Comparison of ENCODE assay signal across 8 cellular contexts in the genomic region with DNA sequence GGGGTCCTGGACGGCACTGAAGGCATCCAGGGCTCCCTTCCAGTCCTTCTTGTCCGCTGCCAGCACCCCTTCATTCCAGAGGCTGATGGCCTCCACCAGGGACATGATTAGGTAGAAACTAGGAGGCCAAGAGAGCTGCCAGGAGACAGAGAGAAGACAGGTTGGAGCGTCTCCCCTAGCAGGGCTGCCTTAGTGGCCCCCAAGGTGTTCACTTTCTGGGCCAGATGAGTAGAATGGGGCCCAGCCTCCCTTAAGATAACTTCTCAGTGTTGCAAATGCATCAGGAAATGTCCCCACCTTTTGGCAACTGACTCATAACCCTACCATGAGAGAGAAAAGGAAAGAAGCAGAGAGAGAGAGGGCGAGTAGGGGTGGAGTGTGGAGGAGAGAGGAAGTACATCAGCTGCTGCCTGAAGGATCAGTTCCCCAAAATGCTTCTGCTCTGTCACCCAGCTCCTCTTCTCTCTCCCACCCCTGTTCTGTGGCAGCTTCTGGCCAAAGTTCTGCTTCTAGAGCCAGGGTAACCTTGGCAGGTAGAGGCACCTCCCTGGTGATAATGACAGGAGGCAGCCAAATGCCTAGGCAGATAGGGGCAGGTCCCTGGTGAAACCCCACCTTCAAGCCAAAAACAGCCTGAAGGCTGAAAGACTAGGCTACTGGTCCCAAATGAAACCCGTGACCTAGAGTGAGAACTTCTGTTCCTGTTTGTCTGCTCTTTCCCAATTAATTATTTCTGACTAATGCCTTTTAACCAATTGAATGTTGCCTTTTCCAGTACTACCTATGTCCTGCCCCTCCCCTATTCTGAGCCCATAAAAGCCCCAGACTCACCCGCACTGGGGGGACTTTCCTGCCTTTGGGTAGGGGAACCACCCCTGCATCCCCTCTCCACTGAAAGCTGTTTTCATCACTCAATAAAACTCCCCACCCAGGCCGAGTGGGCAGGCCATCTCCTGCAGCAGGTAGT. TPM values are rescaled to one million over a fixed set of nuclear protein-coding genes. Genes with fewer than 3 reads are reported as not detected.
A peak's percentile ranks its signal among the peaks of the same experiment; 100 is the strongest.
DNase-seq lines count a peak whose midpoint lies in the region; ATAC-seq and TF ChIP-seq lines count a peak whose summit lies in the region.

A gene with protein sequence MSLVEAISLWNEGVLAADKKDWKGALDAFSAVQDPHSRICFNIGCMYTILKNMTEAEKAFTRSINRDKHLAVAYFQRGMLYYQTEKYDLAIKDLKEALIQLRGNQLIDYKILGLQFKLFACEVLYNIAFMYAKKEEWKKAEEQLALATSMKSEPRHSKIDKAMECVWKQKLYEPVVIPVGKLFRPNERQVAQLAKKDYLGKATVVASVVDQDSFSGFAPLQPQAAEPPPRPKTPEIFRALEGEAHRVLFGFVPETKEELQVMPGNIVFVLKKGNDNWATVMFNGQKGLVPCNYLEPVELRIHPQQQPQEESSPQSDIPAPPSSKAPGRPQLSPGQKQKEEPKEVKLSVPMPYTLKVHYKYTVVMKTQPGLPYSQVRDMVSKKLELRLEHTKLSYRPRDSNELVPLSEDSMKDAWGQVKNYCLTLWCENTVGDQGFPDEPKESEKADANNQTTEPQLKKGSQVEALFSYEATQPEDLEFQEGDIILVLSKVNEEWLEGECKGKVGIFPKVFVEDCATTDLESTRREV (minus strand): TSS at position 235 of the 967 bp plus-strand sequence. CDS start 130 bp downstream, at position 105.

- H3K36me3 ChIP-seq in IMR-90 (ENCODE audit: control insufficient read depth, insufficient read depth, low read length), result no peaks in the 10 kb centered on the region
- H3K36me3 ChIP-seq in lung (ENCODE audit: control insufficient read depth in 2 of 2, insufficient read depth in 2 of 2, low read length in 2 of 2), result no peaks in the 10 kb centered on the region

- no peak within 1 kb of the TSS for H2BK120ac ChIP-seq in IMR-90 (ENCODE audit: low read depth, low read length)

- in situ Hi-C loops in GM13977 (cut with MboI; ENCODE audit: low pct_unique_long_range_greater_than_20kb, low sequenced_read_pairs, unreplicated experiment) (no loop called here), IMR-90 (cut with MboI; ENCODE audit: low sequenced_read_pairs) (no loop called here)

- H3K18ac ChIP-seq in IMR-90 (ENCODE audit: low read depth, low read length), result no peak within 1 kb of the TSS

- no peak within 1 kb of the TSS for H3K23ac ChIP-seq in IMR-90 (ENCODE audit: low read depth, low read length)

- H2AK5ac ChIP-seq in IMR-90 (ENCODE audit: low read depth, low read length), result no peak within 1 kb of the TSS

- H4K5ac ChIP-seq in IMR-90 (ENCODE audit: low read depth, low read length), result no peak within 1 kb of the TSS

- no peak within 1 kb of the TSS for H2BK5ac ChIP-seq in IMR-90 (ENCODE audit: low read depth, low read length, poor library complexity, severe bottlenecking)

- H3K56ac ChIP-seq in IMR-90 (ENCODE audit: extremely low read depth, insufficient read depth, low read length), result no peak within 1 kb of the TSS

- H3K4me1 ChIP-seq in IMR-90 (ENCODE audit: control insufficient read depth, insufficient read depth, low read length) (0 out of 2 replicates have a peak, but pooled peaks cover 2% of the 10 kb centered on the region), lung (ENCODE audit: control insufficient read depth in 2 of 2, insufficient read depth in 2 of 2, low read length in 2 of 2) (peaks cover 0 to 4% of the 10 kb centered on the region in 2 donors)

- H3K36me3 Mint-ChIP-seq in activated naive CD4-positive, alpha-beta T cell treated with anti-CD3 and anti-CD28 coated beads, Interleukin-2, amount 50 U/mL, for 72 hours, result no peaks in the 10 kb centered on the region

- ATAC-seq in GM21529 (IDR thresholded peaks at IDR 0.05; ENCODE audit: unreplicated experiment) (peak; percentile 82), IMR-90 (ENCODE audit: low read depth) (peak; percentile 51; the same call in 1 of the 2 replicates), lung (ENCODE audit: insufficient read depth, low FRiP score) (peak; percentile 72)
- peak; percentile 92 to 95 for ATAC-seq in activated naive CD4-positive, alpha-beta T cell treated with anti-CD3 and anti-CD28 coated beads, Interleukin-2, amount 50 U/mL, for 72 hours

- H3K4ac ChIP-seq in IMR-90 (ENCODE audit: low read depth, low read length), result no peak within 1 kb of the TSS; the same call in 1 of the 2 replicates

- H3K27me3 ChIP-seq in IMR-90 (ENCODE audit: control insufficient read depth, insufficient read depth, low read length) (no peaks in the 10 kb centered on the region), lung (ENCODE audit: control insufficient read depth, insufficient read depth) (no peaks in the 10 kb centered on the region)

- H3K27ac ChIP-seq in IMR-90 (ENCODE audit: insufficient read depth, low read length), result no peak within 1 kb of the TSS
- H3K27ac ChIP-seq in lung (ENCODE audit: low read depth in 1 of 2, low read length in 1 of 2), result peak within 1 kb of the TSS in 1 of 2 donors; percentile 91

- no peak for TF ChIP-seq RAD21 in IMR-90 (IDR thresholded peaks at IDR 0.05; ENCODE audit: low read length)

- peaks cover 3% of the 10 kb centered on the region; the same call in 1 of the 2 replicates for H3K9me1 ChIP-seq in IMR-90 (ENCODE audit: insufficient read depth, low read length)

- CTCF ChIA-PET in IMR-90 (lab: Yijun Ruan, JAX), result interaction anchor here (1.1 kb wide), 1 partner anchor 19 kb away, joined by 4 read pairs; no protein-coding TSS in a partner anchor

- no CpG with 5 or more reads among the region's 7 CpGs for WGBS in IMR-90 (ENCODE audit: extremely low coverage in 2 of 2, insufficient read length in 1 of 2), 2 experiments
- 48 to 67% methylated on average over 7 of the region's 7 CpGs for WGBS in lung, 2 donors

- H3K9me3 ChIP-seq in IMR-90 (ENCODE audit: control insufficient read depth, insufficient read depth, low read length), result no peaks in the 10 kb centered on the region
- peaks cover 0 to 2% of the 10 kb centered on the region in 2 donors for H3K9me3 ChIP-seq in lung (ENCODE audit: control insufficient read depth in 2 of 2, insufficient read depth in 1 of 2, low read length in 1 of 2)

- POLR2A ChIA-PET in IMR-90 (lab: Charles Lee; ENCODE audit: unreplicated experiment), result no interaction called here

- H2AK9ac ChIP-seq in IMR-90 (replicated peaks; ENCODE audit: low read depth, low read length, poor library complexity), result no peak within 1 kb of the TSS

- H4K20me1 ChIP-seq in IMR-90 (ENCODE audit: insufficient read depth, low read length), result no peaks in the 10 kb centered on the region

- H3K4me3 ChIP-seq in IMR-90 (ENCODE audit: insufficient read depth, low read depth, low read length), result no peak within 1 kb of the TSS
- H3K4me3 ChIP-seq in lung, result peak within 1 kb of the TSS; percentile 24

- peak within 1 kb of the TSS in 1 of 2 experiments; percentile 9; a peak in 1 of 4 replicates for H4K8ac ChIP-seq in IMR-90 (ENCODE audit: low read depth in 2 of 2, low read length in 2 of 2)

- H2BK20ac ChIP-seq in IMR-90 (ENCODE audit: low read depth, low read length), result no peak within 1 kb of the TSS

- no peak within 1 kb of the TSS for H3K14ac ChIP-seq in IMR-90 (replicated peaks; ENCODE audit: low read depth, low read length)

- no peak within 1 kb of the TSS for H4K91ac ChIP-seq in IMR-90 (ENCODE audit: insufficient read depth, low read depth, low read length)

- no peak within 1 kb of the TSS for H3K4me2 ChIP-seq in IMR-90 (ENCODE audit: low read depth, low read length)

- no peak within 1 kb of the TSS for H3K9ac ChIP-seq in IMR-90 (ENCODE audit: low read depth, low read length)

- H3K79me1 ChIP-seq in IMR-90 (ENCODE audit: low read depth in 1 of 2, low read length in 2 of 2), result no peaks in the 10 kb centered on the region

- no peak for TF ChIP-seq POLR2A in IMR-90 (IDR thresholded peaks at IDR 0.05; ENCODE audit: low read depth, low read length)

- H3K9me3 Mint-ChIP-seq in activated naive CD4-positive, alpha-beta T cell treated with anti-CD3 and anti-CD28 coated beads, Interleukin-2, amount 50 U/mL, for 72 hours, result no peaks in the 10 kb centered on the region

- intact Hi-C loops in IMR-90 (cut with micrococcal nuclease), result no loop called here

- H3K27ac Mint-ChIP-seq in activated naive CD4-positive, alpha-beta T cell treated with anti-CD3 and anti-CD28 coated beads, Interleukin-2, amount 50 U/mL, for 72 hours, result peak within 1 kb of the TSS; percentile 74 to 84

- peak; percentile 79 for DNase-seq in GM13977 (ENCODE audit: low spot score)
- peak; percentile 57 for DNase-seq in IMR-90
- peak; percentile 53 to 61 for DNase-seq in activated naive CD4-positive, alpha-beta T cell treated with anti-CD3 and anti-CD28 coated beads, Interleukin-2, amount 50 U/mL, for 72 hours (ENCODE audit: low spot score in 2 of 2)
- DNase-seq in lung (ENCODE audit: low spot score), result no peak
- DNase-seq in NCI-H2081 treated with DMSO at 0.1 percent for 48 hours (lab: John Stamatoyannopoulos, UW), result no peak
- DNase-seq in SHP77 treated with DMSO at 0.1 percent for 48 hours (lab: John Stamatoyannopoulos, UW), result no peak
- DNase-seq in occipital lobe (lab: John Stamatoyannopoulos, UW), result no peak

- H2BK15ac ChIP-seq in IMR-90 (ENCODE audit: low read depth, low read length), result no peak within 1 kb of the TSS

- peak within 1 kb of the TSS; percentile 83 for H2AFZ ChIP-seq in IMR-90 (replicated peaks; ENCODE audit: low read length, poor library complexity)

- TF ChIP-seq CTCF in GM13977 (IDR thresholded peaks at IDR 0.05; ENCODE audit: extremely low read depth, insufficient read depth, missing control alignments) (no peak), IMR-90 (conservative IDR thresholded peaks at IDR 0.05; ENCODE audit: low read depth, low read length) (no peak), lung (IDR thresholded peaks at IDR 0.05; ENCODE audit: control extremely low read depth, extremely low read depth) (no peak)

- BruUV-seq in IMR-90 (replicated peaks; lab: Mats Ljungman, UMichigan), result no TSS peak

- dilution Hi-C loops in IMR-90 (cut with HindIII; ENCODE audit: low sequenced_read_pairs, unreplicated experiment), result no loop called here

TF ChIP-seq in IMR-90, 13 proteins besides CTCF, POLR2A, EP300 and RAD21 (continues in another document):
- TF ChIP-seq MAFK (IDR thresholded peaks at IDR 0.05; ENCODE audit: low read depth, low read length), result no peak
- TF ChIP-seq CEBPB (IDR thresholded peaks at IDR 0.05; ENCODE audit: low read depth, low read length), result no peak

RNA-seq across cellular contexts. Expression of the gene that starts here (rescaled TPM):
- total RNA-seq in IMR-90 (2012; rRNA removed) (2.8 and 3.2 TPM in 2 replicates), lung (10 to 100 TPM; 38.7 to 99.0 TPM), occipital lobe (4.8 TPM)
- polyA plus RNA-seq in IMR-90 (2012; rRNA removed) (2.6 and 4.2 TPM in 2 replicates), lung (100 to 1,000 TPM in 1 of 2 donors, 10 to 100 TPM in 1; 49.6 to 193 TPM)
- polyA plus RNA-seq in IMR-90 (2012; cell fraction: cytosol; rRNA removed), result 0.45 and 1.8 TPM in 2 replicates
- polyA plus RNA-seq in IMR-90 (2012; cell fraction: nucleus; rRNA removed; ENCODE audit: low replicate concordance), result 0.52 and 0.64 TPM in 2 replicates
- 1 to 10 TPM; 4.3 to 9.1 TPM for total RNA-seq in activated naive CD4-positive, alpha-beta T cell treated with anti-CD3 and anti-CD28 coated beads, Interleukin-2, amount 50 U/mL, for 72 hours

Comparison
In these comparisons a context has a peak if more than half of its experiments do, and no peak if none do; other contexts are left out.
1. RNA of the gene that starts here (polyA plus RNA-seq): 49.6 to 193 TPM in lung; 0.45 to 4.2 TPM in IMR-90; every median in the first group is over 4 times any median in the second.
2. DNase-seq: peak in GM13977 (single experiment), IMR-90 (single experiment) and activated naive CD4-positive, alpha-beta T cell treated with anti-CD3 and anti-CD28 coated beads, Interleukin-2, amount 50 U/mL, for 72 hours (2 of 2); none in lung (single experiment), NCI-H2081 treated with DMSO at 0.1 percent for 48 hours (single experiment), SHP77 treated with DMSO at 0.1 percent for 48 hours (single experiment) and occipital lobe (single experiment).
3. Peak in every context shown above with its lines, with median percentiles within 50 percentile points of each other: ATAC-seq.